ENCODE assay signal across 15 cellular contexts in genomic region chr15:65732698-65733097, GRCh38.
"Had no signal": no experiment of that assay in that cellular context is flagged by ENCODE, and none has a peak within 500 bp of the region (broad histone marks: within the 10 kb centered on the region; RNA-seq: fewer than 3 reads in every experiment).

No MANE protein-coding gene starts in this region.

- DNase-seq: activated CD4-positive, alpha-beta T cell treated with anti-CD3 and anti-CD28 coated beads, Interleukin-2, amount 50 U/mL, for 1 hour; activated naive CD4-positive, alpha-beta T cell treated with anti-CD3 and anti-CD28 coated beads for 36 hours; activated naive CD8-positive, alpha-beta T cell treated with anti-CD3 and anti-CD28 coated beads, Interleukin-2, amount 50 U/mL, for 24 hours; activated T-cell treated with anti-CD3 and anti-CD28 coated beads for 4 hours; islet precursor cell; mucosa of descending colon; naive thymus-derived CD4-positive, alpha-beta T cell; stimulated activated CD4-positive, alpha-beta T cell treated with anti-CD3 and anti-CD28 coated beads, Interleukin-4, amount 100 ng/mL, for 1 hour; stimulated activated naive CD4-positive, alpha-beta T cell; tibial artery had no signal

- H3K27ac ChIP-seq: ascending aorta, parathyroid adenoma, tibial artery, vagina had no signal

- H3K4me3 ChIP-seq: ascending aorta, mucosa of descending colon, tibial artery, vagina had no signal

- H2AFZ ChIP-seq: parathyroid adenoma had no signal

- H3K4me1 ChIP-seq: ascending aorta, parathyroid adenoma, tibial artery, vagina had no signal

- H3K79me2 ChIP-seq: parathyroid adenoma had no signal

- H3K27me3 Mint-ChIP-seq: activated naive CD8-positive, alpha-beta T cell treated with anti-CD3 and anti-CD28 coated beads, Interleukin-2, amount 50 U/mL, for 24 hours; naive thymus-derived CD4-positive, alpha-beta T cell had no signal

- H3K27me3 ChIP-seq: ascending aorta, tibial artery, vagina had no signal

- ATAC-seq: activated naive CD8-positive, alpha-beta T cell treated with anti-CD3 and anti-CD28 coated beads, Interleukin-2, amount 50 U/mL, for 24 hours; left lobe of liver; mucosa of descending colon; naive thymus-derived CD4-positive, alpha-beta T cell had no signal

- H3K9me3 ChIP-seq: ascending aorta, mucosa of descending colon, tibial artery, vagina had no signal

- H3K4me3 Mint-ChIP-seq: activated naive CD4-positive, alpha-beta T cell treated with anti-CD3 and anti-CD28 coated beads for 36 hours; activated naive CD8-positive, alpha-beta T cell treated with anti-CD3 and anti-CD28 coated beads, Interleukin-2, amount 50 U/mL, for 24 hours; naive thymus-derived CD4-positive, alpha-beta T cell had no signal

- H3K27ac Mint-ChIP-seq: activated naive CD4-positive, alpha-beta T cell treated with anti-CD3 and anti-CD28 coated beads for 36 hours; activated naive CD8-positive, alpha-beta T cell treated with anti-CD3 and anti-CD28 coated beads, Interleukin-2, amount 50 U/mL, for 24 hours; activated T-helper 2 cell treated with anti-CD3 and anti-CD28 coated beads, Interferon-gamma antibody, Interleukin-2, Interleukin-4, amounts not matched to agents 10 μg/mL and 5 μg/mL and 100 μg/mL, durations not matched to agents 14 hours and 24 hours and 36 hours had no signal
